ENCODE assay signal across 1 cellular context in the genomic region with DNA sequence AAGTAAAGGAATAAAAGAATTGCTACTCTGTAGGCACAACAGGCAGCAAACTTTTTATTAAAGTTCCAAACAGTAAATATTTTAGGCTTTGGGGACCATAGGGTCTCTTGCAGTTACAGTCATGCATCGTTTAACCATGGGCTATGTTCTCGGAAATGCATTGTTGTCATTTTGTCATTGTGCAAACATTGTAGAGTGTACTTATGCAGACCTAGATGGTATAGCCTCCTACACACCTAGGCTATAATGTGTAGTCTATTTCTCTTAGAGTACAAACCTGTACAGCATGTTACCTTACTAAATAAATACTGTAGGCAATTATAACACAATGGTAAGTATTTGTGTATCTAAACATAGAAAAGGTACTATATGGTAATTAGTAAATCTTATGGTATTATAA.
TF ChIP-seq lines count a peak whose summit lies in the region.

No MANE protein-coding gene starts in this region.

TF ChIP-seq in IMR-90, 13 proteins besides CTCF, POLR2A, EP300 and RAD21:
- TF ChIP-seq, protein P1, sequence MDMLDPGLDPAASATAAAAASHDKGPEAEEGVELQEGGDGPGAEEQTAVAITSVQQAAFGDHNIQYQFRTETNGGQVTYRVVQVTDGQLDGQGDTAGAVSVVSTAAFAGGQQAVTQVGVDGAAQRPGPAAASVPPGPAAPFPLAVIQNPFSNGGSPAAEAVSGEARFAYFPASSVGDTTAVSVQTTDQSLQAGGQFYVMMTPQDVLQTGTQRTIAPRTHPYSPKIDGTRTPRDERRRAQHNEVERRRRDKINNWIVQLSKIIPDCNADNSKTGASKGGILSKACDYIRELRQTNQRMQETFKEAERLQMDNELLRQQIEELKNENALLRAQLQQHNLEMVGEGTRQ (IDR thresholded peaks at IDR 0.05; ENCODE audit: low read depth, low read length) = no peak
- no peak for TF ChIP-seq RFX5 (IDR thresholded peaks at IDR 0.05; ENCODE audit: low read depth, low read length)
- TF ChIP-seq MAFK (IDR thresholded peaks at IDR 0.05; ENCODE audit: low read depth, low read length) = no peak
- TF ChIP-seq RCOR1 (IDR thresholded peaks at IDR 0.05; ENCODE audit: insufficient replicate concordance, low read length) = no peak
- TF ChIP-seq MAZ (IDR thresholded peaks at IDR 0.05; ENCODE audit: borderline replicate concordance, low read depth, low read length) = no peak
- no peak for TF ChIP-seq FOS (IDR thresholded peaks at IDR 0.05; ENCODE audit: low read depth, low read length)
- TF ChIP-seq, protein P2, sequence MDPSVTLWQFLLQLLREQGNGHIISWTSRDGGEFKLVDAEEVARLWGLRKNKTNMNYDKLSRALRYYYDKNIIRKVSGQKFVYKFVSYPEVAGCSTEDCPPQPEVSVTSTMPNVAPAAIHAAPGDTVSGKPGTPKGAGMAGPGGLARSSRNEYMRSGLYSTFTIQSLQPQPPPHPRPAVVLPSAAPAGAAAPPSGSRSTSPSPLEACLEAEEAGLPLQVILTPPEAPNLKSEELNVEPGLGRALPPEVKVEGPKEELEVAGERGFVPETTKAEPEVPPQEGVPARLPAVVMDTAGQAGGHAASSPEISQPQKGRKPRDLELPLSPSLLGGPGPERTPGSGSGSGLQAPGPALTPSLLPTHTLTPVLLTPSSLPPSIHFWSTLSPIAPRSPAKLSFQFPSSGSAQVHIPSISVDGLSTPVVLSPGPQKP (IDR thresholded peaks at IDR 0.05; ENCODE audit: borderline replicate concordance, low read depth, low read length) = no peak
TF ChIP-seq in IMR-90: peak in this region for 0.
